10 cellular contexts compared by ENCODE assay signal in the genomic region with DNA sequence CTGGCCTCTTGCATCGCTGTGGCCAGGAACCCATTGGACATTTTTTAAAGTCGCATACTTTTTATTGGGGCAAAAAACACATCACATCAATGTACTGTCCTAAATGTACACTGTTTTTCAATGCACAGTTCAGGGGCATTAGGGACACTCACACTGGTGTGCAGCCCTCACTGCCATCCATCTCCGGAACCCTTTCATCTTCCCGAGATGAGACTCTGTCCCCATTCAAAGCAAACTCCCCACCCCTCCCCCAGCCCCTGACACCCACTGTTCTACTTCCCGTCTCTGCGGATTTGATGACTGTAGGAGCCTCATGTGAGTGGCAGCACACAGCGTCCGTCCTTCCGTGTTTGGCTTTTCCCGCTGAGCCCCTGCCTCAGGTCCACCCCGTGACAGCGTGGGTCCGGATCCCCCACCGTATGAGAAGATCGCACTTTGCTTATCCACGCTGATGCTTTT. TPM values are rescaled to one million over a fixed set of nuclear protein-coding genes. Genes with fewer than 3 reads are reported as not detected.
DNase-seq lines count a peak whose midpoint lies in the region; ATAC-seq lines count a peak whose summit lies in the region.
"Had no signal": no experiment of that assay in that cellular context is flagged by ENCODE, and none has a peak within 500 bp of the region (broad histone marks: within the 10 kb centered on the region; RNA-seq: fewer than 3 reads in every experiment).

No MANE protein-coding gene starts in this region.

- DNase-seq in KBM-7 (peak; percentile 17), iPS-NIHi7 (ENCODE audit: extremely low spot score) (peak; percentile 60), germinal center (ENCODE audit: low spot score) (no peak)
- DNase-seq in activated CD4-positive, alpha-beta T cell treated with anti-CD3 and anti-CD28 coated beads, Interleukin-2, amount 10 ng/mL, durations not matched to agents 24 days and 14 days, result peak; percentile 67
- DNase-seq in stimulated activated CD4-positive, alpha-beta T cell treated with anti-CD3 and anti-CD28 coated beads, TNF-alpha, amount 100 ng/mL, for 48 hours (ENCODE audit: low read depth in 3 of 3), result peak; percentile 8 to 40 (median 11)
- DNase-seq in effector CD8-positive, alpha-beta T cell (lab: John Stamatoyannopoulos, UW), result no peak

- intact Hi-C loops in activated CD4-positive, alpha-beta T cell treated with anti-CD3 and anti-CD28 coated beads, Interleukin-2, amount 10 ng/mL, durations not matched to agents 24 days and 14 days (cut with micrococcal nuclease), result no loop called here

- H3K27ac Mint-ChIP-seq in activated CD4-positive, alpha-beta T cell treated with anti-CD3 and anti-CD28 coated beads, Interleukin-2, amount 10 ng/mL, durations not matched to agents 24 days and 14 days, result peak overlapping the region; percentile 48

- peak overlapping the region; percentile 28 for H3K4me3 Mint-ChIP-seq in activated CD4-positive, alpha-beta T cell treated with anti-CD3 and anti-CD28 coated beads, Interleukin-2, amount 10 ng/mL, durations not matched to agents 24 days and 14 days

- in situ Hi-C loops in KBM-7 (cut with MboI; ENCODE audit: low pct_unique_long_range_greater_than_20kb, low sequenced_read_pairs), result no loop called here

- ATAC-seq in GM18519 (IDR thresholded peaks at IDR 0.05; ENCODE audit: low FRiP score, unreplicated experiment) (no peak), GM18868 (IDR thresholded peaks at IDR 0.05; ENCODE audit: unreplicated experiment) (no peak)
- ATAC-seq: gastroesophageal sphincter had no signal

- no peaks in the 10 kb centered on the region for H3K9me3 Mint-ChIP-seq in activated CD4-positive, alpha-beta T cell treated with anti-CD3 and anti-CD28 coated beads, Interleukin-2, amount 10 ng/mL, durations not matched to agents 24 days and 14 days

- no peaks in the 10 kb centered on the region for H3K27me3 Mint-ChIP-seq in activated CD4-positive, alpha-beta T cell treated with anti-CD3 and anti-CD28 coated beads, Interleukin-2, amount 10 ng/mL, durations not matched to agents 24 days and 14 days

- H3K4me1 Mint-ChIP-seq in activated CD4-positive, alpha-beta T cell treated with anti-CD3 and anti-CD28 coated beads, Interleukin-2, amount 10 ng/mL, durations not matched to agents 24 days and 14 days, result peaks cover 8% of the 10 kb centered on the region

- no peaks in the 10 kb centered on the region for H3K36me3 Mint-ChIP-seq in activated CD4-positive, alpha-beta T cell treated with anti-CD3 and anti-CD28 coated beads, Interleukin-2, amount 10 ng/mL, durations not matched to agents 24 days and 14 days (ENCODE audit: low read depth)

RNA-seq across cellular contexts. Expression of a gene that starts 41.8 kb away (rescaled TPM):
- total RNA-seq in activated CD4-positive, alpha-beta T cell treated with anti-CD3 and anti-CD28 coated beads, Interleukin-2, amount 10 ng/mL, durations not matched to agents 24 days and 14 days, result not detected in 2 replicates
- total RNA-seq: SJSA1 had no signal

RNA-seq across cellular contexts. Expression of a gene that starts 52.4 kb away (rescaled TPM):
- total RNA-seq in activated CD4-positive, alpha-beta T cell treated with anti-CD3 and anti-CD28 coated beads, Interleukin-2, amount 10 ng/mL, durations not matched to agents 24 days and 14 days, result not detected in 2 replicates
- total RNA-seq: gastroesophageal sphincter, SJSA1 had no signal

RNA-seq across cellular contexts. Expression of a gene that starts 57.0 kb away (rescaled TPM):
- total RNA-seq in activated CD4-positive, alpha-beta T cell treated with anti-CD3 and anti-CD28 coated beads, Interleukin-2, amount 10 ng/mL, durations not matched to agents 24 days and 14 days, result 0.62 and 0.96 TPM in 2 replicates
- total RNA-seq: SJSA1 had no signal

Comparison
In these comparisons a context has a peak if more than half of its experiments do, and no peak if none do; other contexts are left out.
1. DNase-seq: peak in KBM-7 (single experiment), activated CD4-positive, alpha-beta T cell treated with anti-CD3 and anti-CD28 coated beads, Interleukin-2, amount 10 ng/mL, durations not matched to agents 24 days and 14 days (single experiment), iPS-NIHi7 (single experiment) and stimulated activated CD4-positive, alpha-beta T cell treated with anti-CD3 and anti-CD28 coated beads, TNF-alpha, amount 100 ng/mL, for 48 hours (3 of 3); none in germinal center (single experiment) and effector CD8-positive, alpha-beta T cell (single experiment).